ENCODE assay signal across 32 cellular contexts in genomic region chr1:147451628-147452027, GRCh38.
"Had no signal": no experiment of that assay in that cellular context is flagged by ENCODE, and none has a peak within 500 bp of the region (broad histone marks: within the 10 kb centered on the region; RNA-seq: fewer than 3 reads in every experiment).

No MANE protein-coding gene starts in this region.

- DNase-seq: activated CD4-positive, alpha-beta memory T cell treated with anti-CD3 and anti-CD28 coated beads, Interleukin-2, amount 10 ng/mL, durations not matched to agents 7 days and 5 days; activated CD4-positive, alpha-beta T cell treated with anti-CD3 and anti-CD28 coated beads for 1 hour; activated CD4-positive, alpha-beta T cell treated with anti-CD3 and anti-CD28 coated beads for 36 hours; activated CD4-positive, alpha-beta T cell treated with anti-CD3 and anti-CD28 coated beads for 48 hours; activated CD4-positive, alpha-beta T cell treated with anti-CD3 and anti-CD28 coated beads, Interleukin-2, amount 10 ng/mL, durations not matched to agents 7 days and 5 days; activated CD4-positive, alpha-beta T cell treated with anti-CD3 and anti-CD28 coated beads, Interleukin-2, amount 50 U/mL, for 48 hours; activated CD4-positive, CD25-positive, alpha-beta regulatory T cell; activated CD8-positive, alpha-beta memory T cell treated with anti-CD3 and anti-CD28 coated beads for 24 hours; activated CD8-positive, alpha-beta memory T cell treated with anti-CD3 and anti-CD28 coated beads, Interleukin-2, amount 10 ng/mL, durations not matched to agents 7 days and 5 days; activated CD8-positive, alpha-beta memory T cell treated with anti-CD3 and anti-CD28 coated beads, Interleukin-2, amount 50 U/mL, for 48 hours; activated CD8-positive, alpha-beta T cell treated with anti-CD3 and anti-CD28 coated beads, Interleukin-2, amount 10 ng/mL, durations not matched to agents 7 days and 5 days; activated effector memory CD4-positive, alpha-beta T cell treated with Interleukin-2 at 50 U/mL for 16 hours; activated gamma-delta T cell; activated naive CD4-positive, alpha-beta T cell treated with anti-CD3 and anti-CD28 coated beads, Interleukin-2, amount 10 ng/mL, durations not matched to agents 7 days and 5 days; activated naive CD4-positive, alpha-beta T cell treated with Interleukin-2 at 50 U/mL for 16 hours; activated naive CD8-positive, alpha-beta T cell treated with anti-CD3 and anti-CD28 coated beads, Interleukin-2, amount 10 ng/mL, durations not matched to agents 7 days and 5 days; activated naive CD8-positive, alpha-beta T cell treated with anti-CD3 and anti-CD28 coated beads, Interleukin-2, amount 50 U/mL, for 24 hours; activated T-cell treated with anti-CD3 and anti-CD28 coated beads, Interleukin-2, amount 50 U/mL, for 24 hours; activated T-cell treated with anti-CD3 and anti-CD28 coated beads, Interleukin-2, amount 50 U/mL, for 48 hours; amniotic stem cell; aorta; body of pancreas; brain microvascular endothelial cell; central memory CD4-positive, alpha-beta T cell; T-helper 2 cell; T-helper 9 cell had no signal

- FAIRE-seq: astrocyte, colon, TTC549 had no signal

- H3K9me3 ChIP-seq: body of pancreas, breast epithelium had no signal

- H3K27ac ChIP-seq: body of pancreas, brain microvascular endothelial cell, breast epithelium, VCaP had no signal

- ATAC-seq: activated CD4-positive, alpha-beta T cell treated with anti-CD3 and anti-CD28 coated beads for 36 hours; activated CD4-positive, CD25-positive, alpha-beta regulatory T cell treated with anti-CD3 and anti-CD28 coated beads, Interleukin-2, amount 50 U/mL, for 24 hours; activated CD8-positive, alpha-beta memory T cell treated with anti-CD3 and anti-CD28 coated beads, Interleukin-2, amount 10 ng/mL, durations not matched to agents 7 days and 5 days; activated CD8-positive, alpha-beta T cell treated with anti-CD3 and anti-CD28 coated beads, Interleukin-2, amount 10 ng/mL, durations not matched to agents 7 days and 5 days; activated naive CD8-positive, alpha-beta T cell treated with anti-CD3 and anti-CD28 coated beads, Interleukin-2, amount 50 U/mL, for 24 hours; body of pancreas had no signal

- H3K4me1 ChIP-seq: body of pancreas, breast epithelium had no signal

- H3K4me3 ChIP-seq: body of pancreas, breast epithelium had no signal

- H3K36me3 ChIP-seq: brain microvascular endothelial cell, breast epithelium had no signal

- H3K27me3 ChIP-seq: body of pancreas, brain microvascular endothelial cell, breast epithelium had no signal
